1 cellular context compared by ENCODE assay signal in genomic region chr1:92791487-92792058, GRCh38.
TF ChIP-seq lines count a peak whose summit lies in the region.

No MANE protein-coding gene starts in this region.

TF ChIP-seq in H1, 55 proteins besides CTCF, POLR2A, EP300 and RAD21:
- TF ChIP-seq NANOG (IDR thresholded peaks at IDR 0.05; ENCODE audit: insufficient read depth, low read depth, low read length, poor library complexity, severe bottlenecking) (no peak), FOSL1 (IDR thresholded peaks at IDR 0.05; ENCODE audit: insufficient read depth, low read depth, low read length) (no peak), CHD2 (IDR thresholded peaks at IDR 0.05; ENCODE audit: low read length) (no peak), TAF1 (IDR thresholded peaks at IDR 0.05; ENCODE audit: low read depth, low read length) (no peak), POU5F1 (IDR thresholded peaks at IDR 0.05; ENCODE audit: low read depth, low read length) (no peak), GTF2F1 (IDR thresholded peaks at IDR 0.05; ENCODE audit: borderline replicate concordance, low read depth, low read length) (no peak), SIN3A (conservative IDR thresholded peaks at IDR 0.05 in 1 of 2, IDR thresholded peaks at IDR 0.05 in 1 of 2; ENCODE audit: low read depth in 1 of 2, low read length in 2 of 2) (no peak), JUN (IDR thresholded peaks at IDR 0.05; ENCODE audit: low read depth, low read length) (no peak), ATF2 (IDR thresholded peaks at IDR 0.05; ENCODE audit: low read length) (no peak), EGR1 (IDR thresholded peaks at IDR 0.05; ENCODE audit: borderline replicate concordance, low read depth, low read length) (no peak), MAFK (IDR thresholded peaks at IDR 0.05; ENCODE audit: low read depth, low read length) (no peak), SUZ12 (IDR thresholded peaks at IDR 0.05; ENCODE audit: low read length) (no peak)
